10 cellular contexts compared by ENCODE assay signal in genomic region chr10:86795353-86795752, GRCh38. TPM values are rescaled to one million over a fixed set of nuclear protein-coding genes. Genes with fewer than 3 reads are reported as not detected.
DNase-seq lines count a peak whose midpoint lies in the region; ATAC-seq and TF ChIP-seq lines count a peak whose summit lies in the region.
"Had no signal": no experiment of that assay in that cellular context is flagged by ENCODE, and none has a peak within 500 bp of the region (broad histone marks: within the 10 kb centered on the region; RNA-seq: fewer than 3 reads in every experiment).

No MANE protein-coding gene starts in this region.

- peaks cover 74% of the 10 kb centered on the region for H3K4me1 ChIP-seq in A673 (ENCODE audit: insufficient read depth, low read length, poor library complexity, severe bottlenecking)
- H3K4me1 ChIP-seq in aorta (ENCODE audit: control insufficient read depth in 1 of 2, insufficient read depth in 2 of 2, low read length in 2 of 2) = peaks cover 0 to 4% of the 10 kb centered on the region in 2 donors
- H3K4me1 ChIP-seq in Peyer's patch = peaks cover 0 to 21% (median 0%) of the 10 kb centered on the region in 4 donors

- H3K27ac ChIP-seq in A673 (ENCODE audit: low read depth, low read length, poor library complexity, severe bottlenecking) = peak overlapping the region; percentile 47
- H3K27ac ChIP-seq in aorta (ENCODE audit: low read depth in 1 of 2, low read length in 2 of 2) = no peak overlapping the region
- no peak overlapping the region for H3K27ac ChIP-seq in Peyer's patch

- TF ChIP-seq POLR2A in Peyer's patch (IDR thresholded peaks at IDR 0.05) = no peak

- no TSS peak for BruUV-seq in A673 (replicated peaks; lab: Mats Ljungman, UMichigan)

- WGBS in aorta, 2 donors = 7 to 11% methylated on average over 3 of the region's 3 CpGs

- POLR2A ChIA-PET in A673 (lab: Charles Lee; ENCODE audit: low non-redundant PET) = interaction anchor here (0.7 kb wide), 1 partner anchor 87 kb away, joined by 4 read pairs; no protein-coding TSS in a partner anchor

- no peak for ATAC-seq in HG02840 (IDR thresholded peaks at IDR 0.05; ENCODE audit: low FRiP score, unreplicated experiment)
- ATAC-seq in aorta (ENCODE audit: low FRiP score) = no peak
- ATAC-seq: activated naive CD4-positive, alpha-beta T cell treated with anti-CD3 and anti-CD28 coated beads, Interleukin-2, amount 50 U/mL, for 72 hours had no signal

- no peak overlapping the region for H3K4me3 ChIP-seq in A673 (ENCODE audit: low read depth, low read length, poor library complexity, severe bottlenecking)
- H3K4me3 ChIP-seq in aorta (ENCODE audit: low read length in 2 of 2) = no peak overlapping the region
- no peak overlapping the region for H3K4me3 ChIP-seq in Peyer's patch

- H3K36me3 ChIP-seq in A673 (ENCODE audit: insufficient read depth, low read length, poor library complexity, severe bottlenecking) (no peaks in the 10 kb centered on the region), aorta (ENCODE audit: control insufficient read depth in 1 of 2, insufficient read depth in 2 of 2, low read length in 1 of 2) (peaks cover 0 to 1% of the 10 kb centered on the region in 2 donors), Peyer's patch (no peaks in the 10 kb centered on the region)

- peak; percentile 91 for DNase-seq in A673 (ENCODE audit: low spot score)
- DNase-seq in HT-29 (ENCODE audit: low spot score) = peak; percentile 1
- DNase-seq in astrocyte of the hippocampus (ENCODE audit: low read depth, low spot score) = peak; percentile 81
- DNase-seq in islet precursor cell = peak; percentile 63
- DNase-seq in anterior cingulate cortex (lab: John Stamatoyannopoulos, UW) = no peak
- no peak for DNase-seq in aorta
- no peak for DNase-seq in Peyer's patch
- DNase-seq: CD8-positive, alpha-beta memory T cell had no signal

- TF ChIP-seq CTCF in A673 (conservative IDR thresholded peaks at IDR 0.05; ENCODE audit: low read depth, low read length) (no peak), Peyer's patch (IDR thresholded peaks at IDR 0.05) (no peak)

- H3K27me3 ChIP-seq in A673 (replicated peaks; ENCODE audit: insufficient read depth, low read depth, low read length, poor library complexity) (no peaks in the 10 kb centered on the region), aorta (ENCODE audit: control insufficient read depth in 1 of 2, insufficient read depth in 2 of 2, low read length in 1 of 2) (no peaks in the 10 kb centered on the region), Peyer's patch (no peaks in the 10 kb centered on the region)

- CTCF ChIA-PET in A673 (lab: Charles Lee) = no interaction called here

- H3K9me3 ChIP-seq in A673 (ENCODE audit: low read depth, low read length, poor library complexity, severe bottlenecking) (no peaks in the 10 kb centered on the region), aorta (ENCODE audit: control insufficient read depth, low read length) (no peaks in the 10 kb centered on the region), Peyer's patch (no peaks in the 10 kb centered on the region)

- intact Hi-C loops in A673 (cut with micrococcal nuclease; ENCODE audit: unreplicated experiment) = loop anchor here (5.0 kb wide), 1 partner anchor 83 kb away; no protein-coding TSS in a partner anchor
- intact Hi-C loops in aorta (cut with DNase I) = loop anchor here in 1 of 2 donors (5.0 kb wide), 1 partner anchor 33 kb away; no protein-coding TSS in a partner anchor

RNA-seq across cellular contexts. Expression of gene BMPR1A, which starts 38.9 kb away (rescaled TPM):
- 112 and 136 TPM in 2 replicates for total RNA-seq in A673 (2021)
- 11.2 and 16.4 TPM in 2 replicates for total RNA-seq in HT-29 (2014; rRNA removed; shearing (Covaris generic))
- 100 to 1,000 TPM; 104 to 120 TPM for total RNA-seq in aorta
- 10 to 100 TPM; 19.3 to 22.9 TPM for polyA plus RNA-seq in aorta
- total RNA-seq in Peyer's patch = 10 to 100 TPM; 17.1 to 40.1 (median 24.9) TPM

Comparison
In these comparisons a context has a peak if more than half of its experiments do, and no peak if none do; other contexts are left out.
1. DNase-seq: peak in A673 (single experiment), HT-29 (single experiment), astrocyte of the hippocampus (single experiment) and islet precursor cell (single experiment); none in anterior cingulate cortex (0 of 58), aorta (0 of 2) and Peyer's patch (0 of 3).